ENCODE assay signal across 14 cellular contexts in genomic region chr18:79901665-79902064, GRCh38. TPM values are rescaled to one million over a fixed set of nuclear protein-coding genes. Genes with fewer than 3 reads are reported as not detected.
DNase-seq lines count a peak whose midpoint lies in the region; ATAC-seq, FAIRE-seq and TF ChIP-seq lines count a peak whose summit lies in the region.
"Had no signal": no experiment of that assay in that cellular context is flagged by ENCODE, and none has a peak within 500 bp of the region (broad histone marks: within the 10 kb centered on the region; RNA-seq: fewer than 3 reads in every experiment).

No MANE protein-coding gene starts in this region.

- no peak overlapping the region for H3K4me3 ChIP-seq in CD8-positive, alpha-beta T cell (ENCODE audit: low read depth, low read length)
- H3K4me3 ChIP-seq in small intestine (ENCODE audit: low read depth in 1 of 2, low read length in 2 of 2) = no peak overlapping the region

- FAIRE-seq in H54 (lab: Jason Lieb, UNC) (no peak), small intestine (lab: Jason Lieb, UNC) (no peak)

- no peaks in the 10 kb centered on the region for H3K27me3 Mint-ChIP-seq in CD8-positive, alpha-beta T cell (ENCODE audit: low read depth)
- no peaks in the 10 kb centered on the region for H3K27me3 Mint-ChIP-seq in IgD-negative memory B cell
- H3K27me3 Mint-ChIP-seq in osteocyte (ENCODE audit: unreplicated experiment) = no peaks in the 10 kb centered on the region
- peaks cover 27% of the 10 kb centered on the region for H3K27me3 Mint-ChIP-seq in WTC11 (ENCODE audit: low read depth)

- no peak for TF ChIP-seq POLR2A in H54 (IDR thresholded peaks at IDR 0.05; ENCODE audit: low read depth, low read length)

- DNase-seq in CD8-positive, alpha-beta T cell = peak in 2 of 7 experiments; percentile 5 to 38
- DNase-seq in left lobe of liver (ENCODE audit: low spot score) = no peak
- peak; percentile 77 for DNase-seq in osteocyte (ENCODE audit: extremely low spot score, unreplicated experiment)
- DNase-seq in H54 (ENCODE audit: insufficient read length, low spot score) = no peak
- DNase-seq in small intestine = no peak
- DNase-seq in WTC11 (ENCODE audit: low spot score) = no peak
- DNase-seq: BE2C, GF-D8, Kasumi-1, NCI-H1105 treated with DMSO at 0.1 percent for 48 hours, NCI-H187 treated with DMSO at 0.1 percent for 48 hours, NCI-H2171, NCI-H82 had no signal

- no peaks in the 10 kb centered on the region for H3K4me1 Mint-ChIP-seq in CD8-positive, alpha-beta T cell (ENCODE audit: low read depth)
- H3K4me1 Mint-ChIP-seq in IgD-negative memory B cell (peaks cover 0 to 2% (median 0%) of the 10 kb centered on the region in 3 donors), osteocyte (ENCODE audit: unreplicated experiment) (no peaks in the 10 kb centered on the region), WTC11 (no peaks in the 10 kb centered on the region)

- no peaks in the 10 kb centered on the region for H3K4me1 ChIP-seq in CD8-positive, alpha-beta T cell (ENCODE audit: insufficient read depth, low read length)
- no peaks in the 10 kb centered on the region for H3K4me1 ChIP-seq in small intestine (ENCODE audit: control insufficient read depth in 2 of 2, insufficient read depth in 1 of 2, low read depth in 1 of 2, low read length in 1 of 2)
- H3K4me1 ChIP-seq: BE2C had no signal

- no peak overlapping the region for H3K4me3 Mint-ChIP-seq in CD8-positive, alpha-beta T cell
- no peak overlapping the region for H3K4me3 Mint-ChIP-seq in IgD-negative memory B cell
- H3K4me3 Mint-ChIP-seq in osteocyte (ENCODE audit: unreplicated experiment) = no peak overlapping the region
- H3K4me3 Mint-ChIP-seq in WTC11 = no peak overlapping the region

- no peaks in the 10 kb centered on the region for H3K27me3 ChIP-seq in CD8-positive, alpha-beta T cell (ENCODE audit: insufficient read depth, low read length)
- H3K27me3 ChIP-seq in small intestine (ENCODE audit: control insufficient read depth in 2 of 2, insufficient read depth in 2 of 2, low read length in 2 of 2) = no peaks in the 10 kb centered on the region
- H3K27me3 ChIP-seq: BE2C had no signal

- H3K36me3 ChIP-seq in CD8-positive, alpha-beta T cell (ENCODE audit: insufficient read depth, low read length) = no peaks in the 10 kb centered on the region
- peaks cover 0 to 3% of the 10 kb centered on the region in 2 donors for H3K36me3 ChIP-seq in small intestine (ENCODE audit: control insufficient read depth in 2 of 2, insufficient read depth in 2 of 2, low read length in 2 of 2)
- H3K36me3 ChIP-seq: BE2C had no signal

- WGBS in small intestine, 3 donors = 95 to 97% (median 95%) methylated on average over 13 of the region's 13 CpGs

- no peaks in the 10 kb centered on the region for H3K9me3 ChIP-seq in CD8-positive, alpha-beta T cell (ENCODE audit: low read length)
- H3K9me3 ChIP-seq in small intestine (ENCODE audit: control insufficient read depth, low read depth) = peaks cover 6% of the 10 kb centered on the region
- H3K9me3 ChIP-seq: BE2C had no signal

- TF ChIP-seq CTCF in CD8-positive, alpha-beta T cell (IDR thresholded peaks at IDR 0.05) = no peak
- TF ChIP-seq CTCF in osteocyte (IDR thresholded peaks at IDR 0.05) = no peak
- no peak for TF ChIP-seq CTCF in WTC11 (IDR thresholded peaks at IDR 0.05)

- POLR2A ChIA-PET in CD8-positive, alpha-beta T cell (lab: Charles Lee) = no interaction called here
- POLR2A ChIA-PET in WTC11 (lab: Charles Lee) = no interaction called here

- H3K27ac ChIP-seq in CD8-positive, alpha-beta T cell (ENCODE audit: low read depth, low read length) = no peak overlapping the region
- no peak overlapping the region for H3K27ac ChIP-seq in small intestine (ENCODE audit: low read depth in 1 of 2, low read length in 1 of 2)

- intact Hi-C loops in CD8-positive, alpha-beta T cell (cut with DNase I, micrococcal nuclease) = no loop called here

- no peak for ATAC-seq in CD8-positive, alpha-beta T cell
- peak; percentile 1 for ATAC-seq in left lobe of liver
- ATAC-seq in WTC11 = no peak

- H3K9me3 Mint-ChIP-seq in CD8-positive, alpha-beta T cell = peaks cover 12% of the 10 kb centered on the region
- peaks cover 9 to 10% (median 9%) of the 10 kb centered on the region in 3 donors for H3K9me3 Mint-ChIP-seq in IgD-negative memory B cell
- H3K9me3 Mint-ChIP-seq in osteocyte (ENCODE audit: unreplicated experiment) = peaks cover 16% of the 10 kb centered on the region
- H3K9me3 Mint-ChIP-seq in WTC11 = peaks cover 27% of the 10 kb centered on the region

- H3K36me3 Mint-ChIP-seq in CD8-positive, alpha-beta T cell = peaks cover 15% of the 10 kb centered on the region
- H3K36me3 Mint-ChIP-seq in IgD-negative memory B cell (peaks cover 14% of the 10 kb centered on the region), osteocyte (ENCODE audit: unreplicated experiment) (peaks cover 38% of the 10 kb centered on the region), WTC11 (peaks cover 33% of the 10 kb centered on the region)

- CTCF ChIA-PET in CD8-positive, alpha-beta T cell (lab: Charles Lee) = no interaction called here
- CTCF ChIA-PET in WTC11 (lab: Charles Lee) = no interaction called here

- peak overlapping the region; percentile 10 for H3K27ac Mint-ChIP-seq in CD8-positive, alpha-beta T cell
- peak overlapping the region in 2 of 3 donors; percentile 32 to 36 for H3K27ac Mint-ChIP-seq in IgD-negative memory B cell
- H3K27ac Mint-ChIP-seq in osteocyte (ENCODE audit: unreplicated experiment) = no peak overlapping the region
- H3K27ac Mint-ChIP-seq in WTC11 = no peak overlapping the region

TF ChIP-seq in WTC11, 78 proteins besides CTCF, POLR2A, EP300 and RAD21 (continues in another document):
- TF ChIP-seq ZNF232 (CRISPR knock-in tag; IDR thresholded peaks at IDR 0.05) (no peak), ATF2 (CRISPR knock-in tag; IDR thresholded peaks at IDR 0.05; ENCODE audit: borderline replicate concordance, low read depth) (no peak), PRDM15 (CRISPR knock-in tag; IDR thresholded peaks at IDR 0.05) (no peak), ETV6 (CRISPR knock-in tag; IDR thresholded peaks at IDR 0.05) (no peak), ZNF138 (CRISPR knock-in tag; conservative IDR thresholded peaks at IDR 0.05) (no peak), GRHL2 (CRISPR knock-in tag; IDR thresholded peaks at IDR 0.05; ENCODE audit: insufficient replicate concordance, severe bottlenecking) (no peak), FOXJ3 (CRISPR knock-in tag; IDR thresholded peaks at IDR 0.05; ENCODE audit: borderline replicate concordance) (no peak), ZMAT4 (CRISPR knock-in tag; IDR thresholded peaks at IDR 0.05) (no peak), GTF2I (CRISPR knock-in tag; conservative IDR thresholded peaks at IDR 0.05) (no peak)

RNA-seq across cellular contexts. Expression of gene SLC66A2, which starts 49.8 kb away (rescaled TPM):
- 10 to 100 TPM; 50.0 to 53.4 TPM for total RNA-seq in CD8-positive, alpha-beta T cell
- polyA plus RNA-seq in IgD-negative memory B cell (30.3 TPM), small intestine (10 to 100 TPM; 15.0 to 30.3 (median 17.8) TPM)
- total RNA-seq in left lobe of liver (140 TPM), osteocyte (35.1 and 38.6 TPM in 2 replicates), WTC11 (2021) (15.1 to 20.9 TPM (median 18.6 TPM) in 3 replicates)

Comparison
In these comparisons a context has a peak if more than half of its experiments do, and no peak if none do; other contexts are left out.
1. H3K27ac Mint-ChIP-seq: peak in CD8-positive, alpha-beta T cell (single experiment) and IgD-negative memory B cell (2 of 3); none in osteocyte (single experiment) and WTC11 (single experiment).